ENCODE assay signal across 1 cellular context in the genomic region with DNA sequence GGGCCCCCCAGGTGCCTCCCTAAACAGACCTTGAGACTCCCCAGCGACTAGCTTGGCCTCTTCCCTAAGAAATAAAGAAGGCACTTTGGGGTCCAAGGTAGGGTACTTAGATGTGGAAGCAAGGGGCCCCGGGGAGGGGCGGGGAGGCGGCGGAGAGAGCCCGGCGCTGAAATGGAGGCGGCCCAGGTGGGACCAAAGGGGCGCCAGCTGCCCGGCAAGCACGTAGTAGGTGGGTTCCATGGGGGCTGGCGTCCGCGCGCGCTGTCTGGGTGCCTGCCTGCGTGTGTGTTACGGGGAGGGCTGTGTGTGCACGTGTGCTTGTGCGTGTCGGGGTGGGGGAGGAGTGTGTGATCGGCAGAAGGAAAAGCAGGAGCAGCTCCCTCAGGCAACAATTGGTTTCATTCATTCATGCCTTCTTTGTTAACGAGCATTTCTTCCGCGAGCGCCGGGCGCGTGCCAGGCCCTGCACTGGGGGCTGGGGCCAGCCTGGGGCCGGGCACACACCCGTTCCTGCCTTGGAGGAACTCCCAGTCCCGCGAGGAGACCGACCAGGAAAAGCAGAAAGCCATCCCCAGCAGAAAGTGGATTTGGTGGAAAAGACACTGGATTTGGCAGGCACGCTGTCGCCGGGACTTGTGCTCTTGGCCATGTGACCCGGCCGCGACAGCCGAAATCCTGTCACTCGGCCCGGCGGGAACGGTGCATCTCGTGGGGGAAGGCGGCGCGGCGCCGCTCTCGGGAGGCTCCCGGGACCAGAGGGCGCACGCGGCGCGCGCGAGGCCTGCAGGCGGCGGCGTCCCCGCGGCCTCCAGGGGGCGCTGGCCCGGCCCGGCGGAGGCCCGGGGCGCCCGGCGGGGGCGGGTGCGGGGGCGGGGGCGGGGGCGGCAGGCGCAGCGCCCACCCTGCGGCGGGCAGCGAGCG.
TF ChIP-seq lines count a peak whose summit lies in the region.

No MANE protein-coding gene starts in this region.

TF ChIP-seq in HCT116, 20 proteins besides CTCF, POLR2A, EP300 and RAD21 (continued from another document):
- TF ChIP-seq, protein P1, sequence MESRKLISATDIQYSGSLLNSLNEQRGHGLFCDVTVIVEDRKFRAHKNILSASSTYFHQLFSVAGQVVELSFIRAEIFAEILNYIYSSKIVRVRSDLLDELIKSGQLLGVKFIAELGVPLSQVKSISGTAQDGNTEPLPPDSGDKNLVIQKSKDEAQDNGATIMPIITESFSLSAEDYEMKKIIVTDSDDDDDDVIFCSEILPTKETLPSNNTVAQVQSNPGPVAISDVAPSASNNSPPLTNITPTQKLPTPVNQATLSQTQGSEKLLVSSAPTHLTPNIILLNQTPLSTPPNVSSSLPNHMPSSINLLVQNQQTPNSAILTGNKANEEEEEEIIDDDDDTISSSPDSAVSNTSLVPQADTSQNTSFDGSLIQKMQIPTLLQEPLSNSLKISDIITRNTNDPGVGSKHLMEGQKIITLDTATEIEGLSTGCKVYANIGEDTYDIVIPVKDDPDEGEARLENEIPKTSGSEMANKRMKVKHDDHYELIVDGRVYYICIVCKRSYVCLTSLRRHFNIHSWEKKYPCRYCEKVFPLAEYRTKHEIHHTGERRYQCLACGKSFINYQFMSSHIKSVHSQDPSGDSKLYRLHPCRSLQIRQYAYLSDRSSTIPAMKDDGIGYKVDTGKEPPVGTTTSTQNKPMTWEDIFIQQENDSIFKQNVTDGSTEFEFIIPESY (IDR thresholded peaks at IDR 0.05; ENCODE audit: extremely low read depth, insufficient replicate concordance, low read length): no peak
- no peak for TF ChIP-seq EGR1 (IDR thresholded peaks at IDR 0.05; ENCODE audit: low read depth)
- no peak for TF ChIP-seq SIN3A (IDR thresholded peaks at IDR 0.05; ENCODE audit: low read depth)
- no peak for TF ChIP-seq ELF1 (IDR thresholded peaks at IDR 0.05; ENCODE audit: borderline replicate concordance, low read depth)
- TF ChIP-seq CBX3 (IDR thresholded peaks at IDR 0.05; ENCODE audit: low read depth): no peak
- no peak for TF ChIP-seq EZH2 (IDR thresholded peaks at IDR 0.05)
- TF ChIP-seq, protein P2, sequence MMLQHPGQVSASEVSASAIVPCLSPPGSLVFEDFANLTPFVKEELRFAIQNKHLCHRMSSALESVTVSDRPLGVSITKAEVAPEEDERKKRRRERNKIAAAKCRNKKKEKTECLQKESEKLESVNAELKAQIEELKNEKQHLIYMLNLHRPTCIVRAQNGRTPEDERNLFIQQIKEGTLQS (IDR thresholded peaks at IDR 0.05): no peak
- TF ChIP-seq SP1 (IDR thresholded peaks at IDR 0.05; ENCODE audit: low read depth): no peak
- no peak for TF ChIP-seq EZH2phosphoT487 (IDR thresholded peaks at IDR 0.05; ENCODE audit: borderline replicate concordance)
- no peak for TF ChIP-seq CEBPB (IDR thresholded peaks at IDR 0.05; ENCODE audit: low read depth)
- no peak for TF ChIP-seq JUND (IDR thresholded peaks at IDR 0.05)
TF ChIP-seq in HCT116: peak in this region for 0.
